ENCODE assay signal across 23 cellular contexts in the genomic region with DNA sequence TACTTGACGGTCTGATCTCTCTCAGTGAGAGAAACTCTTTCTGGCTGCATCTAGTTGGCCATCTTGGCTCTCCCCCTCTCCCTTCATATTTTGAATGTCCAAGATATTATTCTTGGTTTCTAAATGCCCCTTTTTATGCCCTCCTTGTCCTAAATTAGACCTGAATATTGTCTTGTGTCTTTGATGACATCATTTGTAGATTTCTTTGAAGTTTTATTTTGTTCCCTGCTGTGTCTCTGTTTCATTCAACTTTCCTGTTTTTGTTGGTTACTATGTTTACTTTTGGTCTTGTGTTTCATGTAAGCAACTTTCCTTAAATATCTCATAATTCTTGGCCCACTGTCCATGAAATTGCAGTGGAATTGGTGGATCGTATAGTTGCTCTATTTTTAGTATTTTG. TPM values are rescaled to one million over a fixed set of nuclear protein-coding genes. Genes with fewer than 3 reads are reported as not detected.
DNase-seq lines count a peak whose midpoint lies in the region; ATAC-seq, FAIRE-seq and TF ChIP-seq lines count a peak whose summit lies in the region.
"Had no signal": no experiment of that assay in that cellular context is flagged by ENCODE, and none has a peak within 500 bp of the region (broad histone marks: within the 10 kb centered on the region; RNA-seq: fewer than 3 reads in every experiment).

No MANE protein-coding gene starts in this region.

- peaks cover 20% of the 10 kb centered on the region for H3K27me3 ChIP-seq in A673 (replicated peaks; ENCODE audit: insufficient read depth, low read depth, low read length, poor library complexity)
- H3K27me3 ChIP-seq: BE2C had no signal

- no peak for TF ChIP-seq POLR2A in A549 (IDR thresholded peaks at IDR 0.05; ENCODE audit: low read length)

- intact Hi-C loops in A673 (cut with micrococcal nuclease; ENCODE audit: unreplicated experiment) = no loop called here

- H3K4me1 ChIP-seq in A549 = no peaks in the 10 kb centered on the region
- no peaks in the 10 kb centered on the region for H3K4me1 ChIP-seq in HEK293 (ENCODE audit: control insufficient read depth, insufficient read depth, low read length)
- no peaks in the 10 kb centered on the region for H3K4me1 ChIP-seq in A673 (ENCODE audit: insufficient read depth, low read length, poor library complexity, severe bottlenecking)
- H3K4me1 ChIP-seq: BE2C, BLaER1 had no signal

- H3K36me3 ChIP-seq in HEK293 (ENCODE audit: control insufficient read depth in 2 of 2, insufficient read depth in 1 of 2, low read length in 2 of 2) (no peaks in the 10 kb centered on the region), A673 (ENCODE audit: insufficient read depth, low read length, poor library complexity, severe bottlenecking) (no peaks in the 10 kb centered on the region)
- H3K36me3 ChIP-seq: BE2C, BLaER1 had no signal

- H3K4me2 ChIP-seq in A549 = no peak overlapping the region
- H3K4me2 ChIP-seq: BLaER1 had no signal

- POLR2A ChIA-PET in A549 (lab: Yijun Ruan, JAX) (no interaction called here), HEK293 (lab: Yijun Ruan, JAX) (no interaction called here), A673 (lab: Charles Lee; ENCODE audit: low non-redundant PET) (no interaction called here)

- CTCF ChIA-PET in A549 (lab: Yijun Ruan, JAX) = interaction anchor here (2.8 kb wide), 1 partner anchor 11 kb away, joined by 6 read pairs; no protein-coding TSS in a partner anchor
- CTCF ChIA-PET in HEK293 (lab: Yijun Ruan, JAX) = no interaction called here
- CTCF ChIA-PET in A673 (lab: Charles Lee) = no interaction called here

- no peak overlapping the region for H3K27ac ChIP-seq in A549
- H3K27ac ChIP-seq in HEK293 (ENCODE audit: extremely low read depth, low read depth, low read length) = no peak overlapping the region
- no peak overlapping the region for H3K27ac ChIP-seq in A673 (ENCODE audit: low read depth, low read length, poor library complexity, severe bottlenecking)
- H3K27ac ChIP-seq: BLaER1 had no signal

- H3K9me3 ChIP-seq in A549 (no peaks in the 10 kb centered on the region), HEK293 (ENCODE audit: control insufficient read depth, insufficient read depth, low read depth, low read length) (no peaks in the 10 kb centered on the region), A673 (ENCODE audit: low read depth, low read length, poor library complexity, severe bottlenecking) (no peaks in the 10 kb centered on the region)
- H3K9me3 ChIP-seq: BE2C, BLaER1 had no signal

- TF ChIP-seq CTCF in A549 (IDR thresholded peaks at IDR 0.05) = no peak
- no peak for TF ChIP-seq CTCF in D721Med (IDR thresholded peaks at IDR 0.05; ENCODE audit: insufficient read depth, missing control alignments)
- TF ChIP-seq CTCF in HEK293 (tag by site-specific recombination; IDR thresholded peaks at IDR 0.05) = no peak
- no peak for TF ChIP-seq CTCF in A673 (conservative IDR thresholded peaks at IDR 0.05; ENCODE audit: low read depth, low read length)

- no peak for TF ChIP-seq RAD21 in A549 (conservative IDR thresholded peaks at IDR 0.05 in 1 of 2, IDR thresholded peaks at IDR 0.05 in 1 of 2)

- BruUV-seq in A673 (replicated peaks; lab: Mats Ljungman, UMichigan) = no TSS peak

- TF ChIP-seq EP300 in A549 (IDR thresholded peaks at IDR 0.05) = no peak

- 7% methylated on average over 2 of the region's 2 CpGs for whole genome bisulfite sequencing in A549 (ENCODE audit: missing lambda C conversion rate)

- no peak for DNase-seq in A549 (ENCODE audit: low read depth in 1 of 2, low spot score in 1 of 2)
- DNase-seq in D721Med (ENCODE audit: insufficient read length, low spot score) = no peak
- DNase-seq in A673 (ENCODE audit: low spot score) = no peak
- no peak for DNase-seq in NCI-H187 treated with DMSO at 0.1 percent for 48 hours (lab: John Stamatoyannopoulos, UW)
- DNase-seq in amygdala (lab: John Stamatoyannopoulos, UW) = no peak
- DNase-seq: 8988T; ACHN; BE2C; C1 segment of cervical spinal cord; CD4-positive, alpha-beta memory T cell; CD4-positive, CD25-positive, alpha-beta regulatory T cell; CD8-positive, alpha-beta memory T cell; COR-L47; DMS79 treated with DMSO at 0.1 percent for 48 hours; GF-D8 had no signal

- no peak for ATAC-seq in A549

- FAIRE-seq in A549 (lab: Jason Lieb, UNC) = peak; percentile 77
- peak; percentile 44 for FAIRE-seq in D721Med (lab: Jason Lieb, UNC)
- FAIRE-seq: A204.1, G401.6, GM12892, GM18507 had no signal

- no peak overlapping the region for H3K4me3 ChIP-seq in A549
- H3K4me3 ChIP-seq in HEK293 (ENCODE audit: low read depth, low read length) = no peak overlapping the region
- H3K4me3 ChIP-seq in A673 (ENCODE audit: low read depth, low read length, poor library complexity, severe bottlenecking) = no peak overlapping the region
- H3K4me3 ChIP-seq: BLaER1 had no signal

TF ChIP-seq in A549, 52 proteins besides CTCF, POLR2A, EP300 and RAD21:
- TF ChIP-seq FOSB (CRISPR knock-in tag; IDR thresholded peaks at IDR 0.05) (no peak), ZSCAN20 (CRISPR knock-in tag; IDR thresholded peaks at IDR 0.05) (no peak)

TF ChIP-seq in HEK293, 187 proteins besides CTCF, POLR2A, EP300 and RAD21:
- TF ChIP-seq, protein P1, sequence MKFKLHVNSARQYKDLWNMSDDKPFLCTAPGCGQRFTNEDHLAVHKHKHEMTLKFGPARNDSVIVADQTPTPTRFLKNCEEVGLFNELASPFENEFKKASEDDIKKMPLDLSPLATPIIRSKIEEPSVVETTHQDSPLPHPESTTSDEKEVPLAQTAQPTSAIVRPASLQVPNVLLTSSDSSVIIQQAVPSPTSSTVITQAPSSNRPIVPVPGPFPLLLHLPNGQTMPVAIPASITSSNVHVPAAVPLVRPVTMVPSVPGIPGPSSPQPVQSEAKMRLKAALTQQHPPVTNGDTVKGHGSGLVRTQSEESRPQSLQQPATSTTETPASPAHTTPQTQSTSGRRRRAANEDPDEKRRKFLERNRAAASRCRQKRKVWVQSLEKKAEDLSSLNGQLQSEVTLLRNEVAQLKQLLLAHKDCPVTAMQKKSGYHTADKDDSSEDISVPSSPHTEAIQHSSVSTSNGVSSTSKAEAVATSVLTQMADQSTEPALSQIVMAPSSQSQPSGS (tag by site-specific recombination; IDR thresholded peaks at IDR 0.05; ENCODE audit: low read depth) = peak; percentile 71
- TF ChIP-seq ZNF423 (tag by site-specific recombination; IDR thresholded peaks at IDR 0.05) = no peak

RNA-seq across cellular contexts. Expression of a gene that starts 46.1 kb away (rescaled TPM):
- polyA plus RNA-seq in A549 (2011; rRNA removed) (not detected in 2 replicates), A549 (2017; fragmentation: RNase III; extraction: RNeasy Plus Mini Kit Qiagen cat#74134 plus additional on column Dnase treatment) (not detected in 3 replicates)
- polyA plus RNA-seq in A549 (2012; cell fraction: cytosol; rRNA removed) = not detected in 2 replicates
- not detected in 2 replicates for polyA plus RNA-seq in A549 (2012; cell fraction: nucleus; rRNA removed)
- not detected in 2 replicates for polyA minus RNA-seq in A549 (2011; rRNA and poly(A)+ RNA removed)
- total RNA-seq in A673 (2021) = not detected in 2 replicates
- total RNA-seq: CD4-positive, alpha-beta memory T cell; CD4-positive, CD25-positive, alpha-beta regulatory T cell; CD8-positive, alpha-beta memory T cell had no signal
- polyA plus RNA-seq: AG04450; CD14-positive monocyte; CD4-positive, alpha-beta memory T cell; CD4-positive, CD25-positive, alpha-beta regulatory T cell; CD8-positive, alpha-beta memory T cell had no signal
